23 cellular contexts compared by ENCODE assay signal in the genomic region with DNA sequence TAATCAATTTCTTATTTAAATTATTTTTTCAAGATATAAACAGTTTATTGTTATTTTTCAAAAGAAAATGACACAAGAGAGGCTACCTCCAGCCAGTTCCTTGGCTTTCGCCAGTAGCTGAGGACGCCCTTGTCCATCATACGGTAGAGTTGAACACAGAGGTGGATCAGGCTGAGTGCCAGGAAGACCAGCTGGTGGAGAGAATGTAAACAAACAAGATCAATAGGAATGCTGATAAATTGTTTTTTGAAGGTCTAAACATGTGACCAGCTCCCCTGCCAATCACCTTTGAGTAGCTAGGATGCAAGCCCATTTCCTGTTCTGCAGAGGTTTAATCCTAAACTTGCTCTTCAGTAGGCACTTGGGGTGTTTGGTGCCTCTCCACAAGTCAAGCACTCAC.
"Had no signal": no experiment of that assay in that cellular context is flagged by ENCODE, and none has a peak within 500 bp of the region (broad histone marks: within the 10 kb centered on the region; RNA-seq: fewer than 3 reads in every experiment).

No MANE protein-coding gene starts in this region.

- H3K27me3 ChIP-seq: esophagus muscularis mucosa, heart right ventricle, tibial nerve, vagina had no signal

- ATAC-seq: activated CD8-positive, alpha-beta memory T cell treated with anti-CD3 and anti-CD28 coated beads, Interleukin-2, amount 10 ng/mL, durations not matched to agents 7 days and 5 days; activated T-helper 17 cell treated with anti-CD3 and anti-CD28 coated beads, Interleukin-2, amount 50 U/mL, for 72 hours; heart right ventricle; left ventricle myocardium superior; WTC11 had no signal

- H3K27ac ChIP-seq: esophagus muscularis mucosa, heart right ventricle, tibial nerve, vagina had no signal

- H3K36me3 ChIP-seq: esophagus muscularis mucosa, tibial nerve, vagina had no signal

- FAIRE-seq: endothelial cell of umbilical vein had no signal

- H3K9me3 ChIP-seq: esophagus muscularis mucosa, heart right ventricle, tibial nerve, vagina had no signal

- H3K4me3 ChIP-seq: esophagus muscularis mucosa, heart right ventricle, tibial nerve, vagina had no signal

- DNase-seq: activated CD4-positive, alpha-beta memory T cell treated with anti-CD3 and anti-CD28 coated beads for 36 hours; activated CD4-positive, alpha-beta T cell treated with anti-CD3 and anti-CD28 coated beads for 4 hours; activated CD8-positive, alpha-beta memory T cell treated with anti-CD3 and anti-CD28 coated beads, Interleukin-2, amount 10 ng/mL, durations not matched to agents 7 days and 5 days; activated naive CD4-positive, alpha-beta T cell; activated naive CD8-positive, alpha-beta T cell treated with anti-CD3 and anti-CD28 coated beads, Interleukin-2, amount 10 ng/mL, durations not matched to agents 7 days and 5 days; activated T-cell treated with anti-CD3 and anti-CD28 coated beads, Interleukin-2, amount 50 U/mL, for 1 hour; amygdala; dermis blood vessel endothelial cell; effector memory CD4-positive, alpha-beta T cell; heart right ventricle; left ventricle myocardium superior; nephron progenitor cell; nucleus accumbens; stimulated activated CD4-positive, alpha-beta T cell treated with anti-CD3 and anti-CD28 coated beads, Interleukin-12 subunit alpha, Interleukin-12 subunit beta, amount 100 ng/mL, for 4 hours; stimulated activated CD4-positive, alpha-beta T cell treated with anti-CD3 and anti-CD28 coated beads, Interleukin-2, amount 100 ng/mL, for 24 hours; stimulated activated naive CD4-positive, alpha-beta T cell treated with Interleukin-2 at 50 U/mL for 16 hours; substantia nigra had no signal
